In the genomic region with DNA sequence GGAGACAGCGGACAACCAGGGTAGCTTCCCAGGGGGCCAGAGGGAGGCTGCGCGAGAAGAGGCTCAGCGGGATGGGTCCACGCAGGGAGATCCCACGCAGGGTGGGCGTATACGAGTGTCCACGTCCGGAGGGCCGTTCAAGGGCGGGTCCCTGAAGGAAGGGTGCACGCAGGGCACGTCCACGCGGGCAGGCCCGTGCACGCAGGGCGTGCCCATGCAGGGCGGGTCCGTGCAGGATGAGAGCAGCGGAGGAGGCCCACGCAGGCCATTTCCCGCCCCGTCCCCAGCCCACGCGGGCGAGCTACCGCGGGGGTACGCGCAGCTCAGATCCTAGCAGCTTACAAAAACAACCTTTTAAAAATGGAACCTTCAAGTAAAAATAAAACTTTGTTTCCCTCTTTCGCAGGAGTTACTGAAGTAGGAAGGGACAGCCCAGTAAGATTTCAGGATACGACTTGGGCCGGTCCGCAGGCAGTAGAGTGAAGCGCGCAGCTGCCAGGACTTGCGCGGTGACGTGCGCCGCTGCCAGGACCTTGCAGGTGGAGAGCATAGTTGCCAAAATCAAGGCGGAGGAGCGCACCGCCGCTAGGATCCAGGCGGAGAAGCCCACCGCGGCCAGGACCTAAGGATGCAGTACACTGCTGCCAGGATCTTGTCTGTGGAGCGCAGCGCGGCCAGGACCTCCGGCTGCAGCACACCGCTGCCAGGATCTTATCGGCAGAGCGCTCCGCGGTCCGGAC, we compare ENCODE assay signal across 8 cellular contexts. TPM values are rescaled to one million over a fixed set of nuclear protein-coding genes. Genes with fewer than 3 reads are reported as not detected.
A peak's percentile ranks its signal among the peaks of the same experiment; 100 is the strongest.
DNase-seq lines count a peak whose midpoint lies in the region; TF ChIP-seq lines count a peak whose summit lies in the region.

No MANE protein-coding gene starts in this region.

- peak overlapping the region; percentile 84 to 98 for H3K4me3 Mint-ChIP-seq in H9
- peak overlapping the region; percentile 95 for H3K4me3 Mint-ChIP-seq in glutamatergic neuron (ENCODE audit: unreplicated experiment)

- H3K27ac Mint-ChIP-seq in H9 = peak overlapping the region; percentile 99 to 100 (median 100)
- peak overlapping the region; percentile 99 for H3K27ac Mint-ChIP-seq in glutamatergic neuron (ENCODE audit: unreplicated experiment)

- peak; percentile 66 for DNase-seq in GF-D8 (lab: John Stamatoyannopoulos, UW)
- peak; percentile 96 for DNase-seq in H9
- DNase-seq in M059J (ENCODE audit: low read depth) = peak; percentile 80
- peak; percentile 91 for DNase-seq in SK-N-DZ (ENCODE audit: low spot score)
- peak; percentile 85 for DNase-seq in activated naive CD4-positive, alpha-beta T cell treated with anti-CD3 and anti-CD28 coated beads, Interleukin-2, amount 50 U/mL, for 16 hours
- DNase-seq in glutamatergic neuron = peak; percentile 67
- peak; percentile 61 to 81 (median 75) for DNase-seq in ovary
- DNase-seq in thyroid gland = peak; percentile 70 to 77

- H3K79me2 ChIP-seq in H9 (ENCODE audit: insufficient read depth, low read length) = no peaks in the 10 kb centered on the region

- H3K27me3 Mint-ChIP-seq in H9 (ENCODE audit: low read depth) = peaks cover 30% of the 10 kb centered on the region
- peaks cover 5% of the 10 kb centered on the region for H3K27me3 Mint-ChIP-seq in glutamatergic neuron (ENCODE audit: unreplicated experiment)

- no peaks in the 10 kb centered on the region for H3K9me3 ChIP-seq in H9 (ENCODE audit: control insufficient read depth, low read depth, low read length)
- H3K9me3 ChIP-seq in ovary = no peaks in the 10 kb centered on the region
- no peaks in the 10 kb centered on the region for H3K9me3 ChIP-seq in thyroid gland

- H2BK120ac ChIP-seq in H9 (ENCODE audit: low read depth, low read length, poor library complexity, severe bottlenecking) = no peak overlapping the region

- H4K20me1 ChIP-seq in H9 (ENCODE audit: control insufficient read depth, insufficient read depth, insufficient read length) = no peaks in the 10 kb centered on the region

- intact Hi-C loops in ovary (cut with DNase I) = loop anchor here in 1 of 4 donors (10.0 kb wide), 1 partner anchor 352 kb away; no protein-coding TSS in a partner anchor
- intact Hi-C loops in thyroid gland (cut with DNase I) = loop anchor here (5.0 to 10.0 kb wide), 2 partner anchors 79 to 112 kb away; partner anchors contain the start of gene TRIM11

- H2BK5ac ChIP-seq in H9 (ENCODE audit: insufficient read length, low read length) = peak overlapping the region; percentile 2

- H2BK20ac ChIP-seq in H9 (ENCODE audit: low read depth, low read length, poor library complexity, severe bottlenecking) = no peak overlapping the region

- TF ChIP-seq POLR2A in ovary (IDR thresholded peaks at IDR 0.05) (peak; percentile 30), thyroid gland (IDR thresholded peaks at IDR 0.05) (peak in 1 of 2 donors; percentile 23)

- H3K18ac ChIP-seq in H9 (ENCODE audit: insufficient read length, low read depth, low read length) = peak overlapping the region; percentile 97

- H3K4me1 ChIP-seq in H9 (ENCODE audit: insufficient read depth, low read length) = no peaks in the 10 kb centered on the region; the same call in 1 of the 2 replicates
- peaks cover 12% of the 10 kb centered on the region for H3K4me1 ChIP-seq in ovary (ENCODE audit: insufficient read depth)
- H3K4me1 ChIP-seq in thyroid gland = peaks cover 14 to 38% of the 10 kb centered on the region in 2 donors

- H3K56ac ChIP-seq in H9 (ENCODE audit: insufficient read length, low read depth, low read length) = no peak overlapping the region

- no CpG with 5 or more reads among the region's 60 CpGs for WGBS in H9 (ENCODE audit: extremely low coverage, insufficient read length, low lambda C conversion rate)
- 0% methylated on average over 60 of the region's 60 CpGs for WGBS in ovary, 3 donors
- WGBS in thyroid gland, 2 donors = 0% methylated on average over 39 to 45 of the region's 60 CpGs

- H3K27me3 ChIP-seq in H9 (ENCODE audit: insufficient read depth, low read length) = no peaks in the 10 kb centered on the region; the same call in 1 of the 2 replicates
- no peaks in the 10 kb centered on the region for H3K27me3 ChIP-seq in ovary
- H3K27me3 ChIP-seq in thyroid gland = no peaks in the 10 kb centered on the region

- H3K23ac ChIP-seq in H9 (ENCODE audit: insufficient read length, low read depth, low read length) = no peak overlapping the region

- H2BK12ac ChIP-seq in H9 (ENCODE audit: insufficient read length, low read depth, low read length) = no peak overlapping the region

- peak overlapping the region; percentile 60 for H3K4me2 ChIP-seq in H9 (ENCODE audit: insufficient read depth, insufficient read length, low read length)

- H3K9me3 Mint-ChIP-seq in H9 = no peaks in the 10 kb centered on the region
- peaks cover 9% of the 10 kb centered on the region for H3K9me3 Mint-ChIP-seq in glutamatergic neuron (ENCODE audit: unreplicated experiment)

- H3K27ac ChIP-seq in H9 (ENCODE audit: insufficient read length, low read depth, low read length) (peak overlapping the region; percentile 63), ovary (peak overlapping the region; percentile 94 to 99), thyroid gland (peak overlapping the region; percentile 98 to 100 (median 99))

- peak overlapping the region; percentile 89 for H3K14ac ChIP-seq in H9 (ENCODE audit: insufficient read depth, low read length)

- H3K4me1 Mint-ChIP-seq in H9 (peaks cover 2 to 9% of the 10 kb centered on the region in 2 experiments; a peak in 2 of 4 replicates), glutamatergic neuron (ENCODE audit: low read depth, unreplicated experiment) (peaks cover 10% of the 10 kb centered on the region)

- H3T11ph ChIP-seq in H9 (ENCODE audit: low read length) = no peak overlapping the region

- H2AK5ac ChIP-seq in H9 (ENCODE audit: insufficient read length, low read length) = no peak overlapping the region

- H3K4ac ChIP-seq in H9 (ENCODE audit: low read depth, low read length) = no peak overlapping the region

- peaks cover 5% of the 10 kb centered on the region for H3K23me2 ChIP-seq in H9 (ENCODE audit: insufficient read length, low read depth, low read length, poor library complexity, severe bottlenecking)

- H3K4me3 ChIP-seq in ovary = peak overlapping the region; percentile 73
- peak overlapping the region; percentile 58 to 81 (median 75) for H3K4me3 ChIP-seq in thyroid gland (replicated peaks in 1 of 3)

- H3K36me3 Mint-ChIP-seq in H9 (ENCODE audit: insufficient read depth in 1 of 3, low read depth in 3 of 3) (peaks cover 11 to 27% (median 20%) of the 10 kb centered on the region in 3 experiments; a peak in 6 of 7 replicates), glutamatergic neuron (ENCODE audit: unreplicated experiment) (peaks cover 5% of the 10 kb centered on the region)

- H4K5ac ChIP-seq in H9 (ENCODE audit: insufficient read length, low read depth, low read length) = no peak overlapping the region

- no peak for TF ChIP-seq EP300 in ovary (IDR thresholded peaks at IDR 0.05)

- H2AFZ ChIP-seq in H9 (ENCODE audit: low read length) = no peak overlapping the region

- H3K36me3 ChIP-seq in ovary (no peaks in the 10 kb centered on the region), thyroid gland (peaks cover 5% of the 10 kb centered on the region in 2 donors)

- no peaks in the 10 kb centered on the region for H3K79me1 ChIP-seq in H9 (ENCODE audit: insufficient read depth, low read depth, low read length, poor library complexity, severe bottlenecking)

- H4K91ac ChIP-seq in H9 (ENCODE audit: insufficient read length, low read depth, low read length) = no peak overlapping the region

- TF ChIP-seq CTCF in H9 (conservative IDR thresholded peaks at IDR 0.05) = no peak
- no peak for TF ChIP-seq CTCF in glutamatergic neuron (IDR thresholded peaks at IDR 0.05; ENCODE audit: partially characterized antibody, unreplicated experiment)
- peak in 1 of 3 donors; percentile 48 for TF ChIP-seq CTCF in ovary (IDR thresholded peaks at IDR 0.05)
- TF ChIP-seq CTCF in thyroid gland (IDR thresholded peaks at IDR 0.05) = peak in 2 of 6 experiments; percentile 16 to 32

- H3K9ac ChIP-seq in H9 (ENCODE audit: extremely low read depth, insufficient read length, low read length) = peak overlapping the region; percentile 73

- no peak overlapping the region for H2BK15ac ChIP-seq in H9 (ENCODE audit: low read depth, low read length)

- H4K8ac ChIP-seq in H9 (replicated peaks; ENCODE audit: insufficient read length, low read depth, low read length) = no peak overlapping the region

RNA-seq across cellular contexts. Expression of gene RNF187, which starts 0.4 kb away (rescaled TPM):
- total RNA-seq in H9 (2021) (63.4 and 67.2 TPM in 2 replicates), glutamatergic neuron (ENCODE audit: unreplicated experiment) (201 TPM), ovary (100 to 1,000 TPM in 5 of 7 donors, 10 to 100 TPM in 2; 37.9 to 165 (median 123) TPM), thyroid gland (100 to 1,000 TPM in 2 of 4 donors, 10 to 100 TPM in 2; 34.8 to 204 (median 98.4) TPM)
- 38.4 and 49.7 TPM in 2 replicates for total RNA-seq in M059J (2014; rRNA removed; shearing (Covaris generic))
- polyA plus RNA-seq in SK-N-DZ (2014; cell fraction: cytosol; rRNA removed) = 55.6 and 78.2 TPM in 2 replicates
- 32.7 and 54.2 TPM in 2 replicates for polyA plus RNA-seq in SK-N-DZ (2014; cell fraction: nucleus; rRNA removed)
- polyA plus RNA-seq in ovary = 10 to 100 TPM; 32.2 to 43.0 TPM

Comparison
In these comparisons a context has a peak if more than half of its experiments do, and no peak if none do; other contexts are left out.
1. Peak in every context shown above with its lines: DNase-seq, H3K4me3 ChIP-seq and H3K27ac ChIP-seq.